ENCODE assay signal across 17 cellular contexts in genomic region chr17:80730739-80731138, GRCh38.
DNase-seq lines count a peak whose midpoint lies in the region; ATAC-seq and TF ChIP-seq lines count a peak whose summit lies in the region.
"Had no signal": no experiment of that assay in that cellular context is flagged by ENCODE, and none has a peak within 500 bp of the region (broad histone marks: within the 10 kb centered on the region; RNA-seq: fewer than 3 reads in every experiment).

No MANE protein-coding gene starts in this region.

- H3K36me3 Mint-ChIP-seq in activated T-helper 2 cell treated with anti-CD3 and anti-CD28 coated beads, Interferon-gamma antibody, Interleukin-2, Interleukin-4, amounts not matched to agents 10 μg/mL and 5 μg/mL and 100 μg/mL, durations not matched to agents 14 hours and 24 hours and 36 hours (ENCODE audit: low read depth) = peaks cover 39% of the 10 kb centered on the region
- peaks cover 4% of the 10 kb centered on the region for H3K36me3 Mint-ChIP-seq in progenitor cell of endocrine pancreas (ENCODE audit: insufficient read depth)

- TF ChIP-seq CTCF in MM.1S (IDR thresholded peaks at IDR 0.05; ENCODE audit: low read length) (no peak), progenitor cell of endocrine pancreas (IDR thresholded peaks at IDR 0.05; ENCODE audit: unreplicated experiment) (no peak), ovary (IDR thresholded peaks at IDR 0.05) (no peak)

- peak overlapping the region; percentile 38 for H3K4me3 Mint-ChIP-seq in activated T-helper 2 cell treated with anti-CD3 and anti-CD28 coated beads, Interferon-gamma antibody, Interleukin-2, Interleukin-4, amounts not matched to agents 10 μg/mL and 5 μg/mL and 100 μg/mL, durations not matched to agents 14 hours and 24 hours and 36 hours (ENCODE audit: low read depth)
- H3K4me3 Mint-ChIP-seq in progenitor cell of endocrine pancreas (ENCODE audit: low read depth) = no peak overlapping the region
- H3K4me3 Mint-ChIP-seq: neural crest cell had no signal

- H3F3A ChIP-seq in MM.1S (ENCODE audit: insufficient read depth, low read length) = no peaks in the 10 kb centered on the region

- TF ChIP-seq POLR2A in ovary (IDR thresholded peaks at IDR 0.05) = no peak

- intact Hi-C loops in activated T-helper 2 cell treated with anti-CD3 and anti-CD28 coated beads, Interferon-gamma antibody, Interleukin-2, Interleukin-4, amounts not matched to agents 10 μg/mL and 5 μg/mL and 100 μg/mL, durations not matched to agents 14 hours and 24 hours and 36 hours (cut with micrococcal nuclease) = no loop called here
- intact Hi-C loops in ovary (cut with DNase I) = no loop called here
- intact Hi-C loops in Right ventricle myocardium superior (cut with DNase I) = no loop called here

- H3K9me3 ChIP-seq in MM.1S (replicated peaks; ENCODE audit: insufficient read depth, low read length) = no peaks in the 10 kb centered on the region
- H3K9me3 ChIP-seq in ovary = no peaks in the 10 kb centered on the region
- H3K9me3 ChIP-seq: heart right ventricle, vagina had no signal

- no peaks in the 10 kb centered on the region for H3K9me2 ChIP-seq in MM.1S (replicated peaks; ENCODE audit: insufficient read depth, low read length)

- H2AFZ ChIP-seq in MM.1S (ENCODE audit: low read length) = no peak overlapping the region
- H2AFZ ChIP-seq: GM23248 had no signal

- no peaks in the 10 kb centered on the region for H4K20me1 ChIP-seq in MM.1S (ENCODE audit: insufficient read depth, low read length)

- H3K4me1 ChIP-seq in MM.1S (ENCODE audit: low read length) (no peaks in the 10 kb centered on the region), ovary (ENCODE audit: insufficient read depth) (no peaks in the 10 kb centered on the region)
- H3K4me1 ChIP-seq: vagina had no signal

- H3K27ac Mint-ChIP-seq in activated T-helper 2 cell treated with anti-CD3 and anti-CD28 coated beads, Interferon-gamma antibody, Interleukin-2, Interleukin-4, amounts not matched to agents 10 μg/mL and 5 μg/mL and 100 μg/mL, durations not matched to agents 14 hours and 24 hours and 36 hours = peak overlapping the region; percentile 75
- H3K27ac Mint-ChIP-seq in progenitor cell of endocrine pancreas = peak overlapping the region; percentile 76

- H3K27me3 ChIP-seq in MM.1S (replicated peaks; ENCODE audit: insufficient read depth, low read length) = no peaks in the 10 kb centered on the region
- H3K27me3 ChIP-seq in ovary = no peaks in the 10 kb centered on the region
- H3K27me3 ChIP-seq: heart right ventricle, vagina had no signal

- H3K79me2 ChIP-seq in MM.1S (ENCODE audit: low read length) = no peaks in the 10 kb centered on the region

- no peaks in the 10 kb centered on the region for H3K9me3 Mint-ChIP-seq in activated T-helper 2 cell treated with anti-CD3 and anti-CD28 coated beads, Interferon-gamma antibody, Interleukin-2, Interleukin-4, amounts not matched to agents 10 μg/mL and 5 μg/mL and 100 μg/mL, durations not matched to agents 14 hours and 24 hours and 36 hours
- no peaks in the 10 kb centered on the region for H3K9me3 Mint-ChIP-seq in progenitor cell of endocrine pancreas (ENCODE audit: low read depth)
- H3K9me3 Mint-ChIP-seq: neural crest cell had no signal

- H3K36me3 ChIP-seq in MM.1S (replicated peaks; ENCODE audit: insufficient read depth, low read length) = no peaks in the 10 kb centered on the region
- no peaks in the 10 kb centered on the region for H3K36me3 ChIP-seq in ovary
- H3K36me3 ChIP-seq: vagina had no signal

- H3K27me3 Mint-ChIP-seq in activated T-helper 2 cell treated with anti-CD3 and anti-CD28 coated beads, Interferon-gamma antibody, Interleukin-2, Interleukin-4, amounts not matched to agents 10 μg/mL and 5 μg/mL and 100 μg/mL, durations not matched to agents 14 hours and 24 hours and 36 hours (ENCODE audit: low read depth) = no peaks in the 10 kb centered on the region
- H3K27me3 Mint-ChIP-seq in progenitor cell of endocrine pancreas = no peaks in the 10 kb centered on the region

- no peak overlapping the region for H3K9ac ChIP-seq in MM.1S (ENCODE audit: low read length)
- H3K9ac ChIP-seq: GM23248 had no signal

- H3K4me3 ChIP-seq in MM.1S (ENCODE audit: low read length) (no peak overlapping the region), ovary (no peak overlapping the region)
- H3K4me3 ChIP-seq: GM23248, heart right ventricle, vagina had no signal

- no peak for ATAC-seq in Right ventricle myocardium superior (ENCODE audit: poor library complexity)
- ATAC-seq: heart right ventricle had no signal

- TF ChIP-seq EP300 in ovary (IDR thresholded peaks at IDR 0.05) = no peak

- peak overlapping the region; percentile 12; the same call in 1 of the 2 replicates for H3K4me2 ChIP-seq in MM.1S (ENCODE audit: low read depth, low read length)

- H3K27ac ChIP-seq in MM.1S (ENCODE audit: low read length) (peak overlapping the region; percentile 3; the same call in 1 of the 2 replicates), ovary (no peak overlapping the region)
- H3K27ac ChIP-seq: GM23248, vagina had no signal

- whole genome bisulfite sequencing in ovary, 3 donors = 85 to 97% (median 96%) methylated on average over 6 of the region's 6 CpGs

- H3K4me1 Mint-ChIP-seq in activated T-helper 2 cell treated with anti-CD3 and anti-CD28 coated beads, Interferon-gamma antibody, Interleukin-2, Interleukin-4, amounts not matched to agents 10 μg/mL and 5 μg/mL and 100 μg/mL, durations not matched to agents 14 hours and 24 hours and 36 hours (ENCODE audit: low read depth) = peaks cover 27% of the 10 kb centered on the region
- H3K4me1 Mint-ChIP-seq in progenitor cell of endocrine pancreas (ENCODE audit: low read depth) = peaks cover 7% of the 10 kb centered on the region

- DNase-seq in activated CD8-positive, alpha-beta memory T cell treated with anti-CD3 and anti-CD28 coated beads for 24 hours = peak; percentile 51
- no peak for DNase-seq in activated CD8-positive, alpha-beta memory T cell treated with anti-CD3 and anti-CD28 coated beads, Interleukin-2, amount 50 U/mL, for 4 hours
- DNase-seq in MM.1S (no peak), progenitor cell of endocrine pancreas (ENCODE audit: low spot score, unreplicated experiment) (no peak), ovary (no peak), GM03348 (ENCODE audit: low spot score) (no peak), Right ventricle myocardium superior (no peak)
- no peak for DNase-seq in activated T-helper 2 cell treated with anti-CD3 and anti-CD28 coated beads, Interferon-gamma antibody, Interleukin-2, Interleukin-4, amounts not matched to agents 10 μg/mL and 5 μg/mL and 100 μg/mL, durations not matched to agents 14 hours and 24 hours and 36 hours (ENCODE audit: low spot score)
- DNase-seq: activated CD4-positive, alpha-beta T cell treated with anti-CD3 and anti-CD28 coated beads for 4 hours; activated gamma-delta T cell treated with Interleukin-2 at 50 U/mL for 16 hours; GM23248; heart right ventricle; KBM-7; NCI-H1105 treated with DMSO at 0.1 percent for 48 hours; NCI-H446 had no signal
